ENCODE assay signal across 8 cellular contexts in the genomic region with DNA sequence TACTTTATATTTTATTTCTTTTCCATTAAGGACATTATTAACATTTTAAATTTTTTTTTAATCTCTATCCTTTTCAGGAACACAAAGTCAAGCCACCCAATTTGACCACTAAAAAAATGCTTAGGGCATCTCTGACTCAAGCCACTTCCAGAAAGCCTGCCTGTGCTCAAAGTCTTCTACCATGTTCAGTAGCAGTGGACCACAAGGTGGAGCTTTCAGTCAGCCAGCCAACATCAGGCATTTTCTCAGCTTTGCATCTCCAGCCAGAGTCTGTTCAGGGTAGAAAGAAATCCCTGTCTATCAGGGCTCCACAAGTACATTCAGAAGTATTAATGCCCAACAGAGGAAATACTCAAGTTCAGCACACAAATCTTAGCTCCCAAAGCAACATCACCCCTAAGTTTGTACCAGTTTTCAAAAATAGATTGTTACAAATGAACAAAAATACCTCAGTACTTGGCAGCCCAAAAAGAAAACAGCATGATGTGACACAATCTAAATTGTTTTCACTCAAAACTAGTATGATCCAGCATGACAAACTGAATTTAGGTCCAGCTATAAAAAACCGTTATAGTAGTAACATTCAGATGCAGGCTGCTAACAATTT. TPM values are rescaled to one million over a fixed set of nuclear protein-coding genes. Genes with fewer than 3 reads are reported as not detected.
A peak's percentile ranks its signal among the peaks of the same experiment; 100 is the strongest.
DNase-seq lines count a peak whose midpoint lies in the region; ATAC-seq, FAIRE-seq and TF ChIP-seq lines count a peak whose summit lies in the region.

No MANE protein-coding gene starts in this region.

- DNase-seq in GF-D8 (lab: John Stamatoyannopoulos, UW) (peak; percentile 33), H4 (ENCODE audit: low spot score) (peak; percentile 78), NCI-H1105 treated with DMSO at 0.1 percent for 48 hours (lab: John Stamatoyannopoulos, UW) (peak; percentile 55), T-helper 17 cell (peak in 2 of 3 donors; percentile 22 to 49), bronchial epithelial cell (ENCODE audit: low read depth) (peak; percentile 70), iris pigment epithelial cell (ENCODE audit: low read depth) (peak; percentile 74), GDM1 (lab: John Stamatoyannopoulos, UW) (no peak)
- peak; percentile 43 for DNase-seq in stimulated activated CD4-positive, alpha-beta T cell treated with anti-CD3 and anti-CD28 coated beads, Interleukin-2, amount 100 ng/mL, for 4 hours (ENCODE audit: low read depth)

- H3K36me3 Mint-ChIP-seq in T-helper 17 cell (ENCODE audit: low read depth): no peaks in the 10 kb centered on the region

- peaks cover 5% of the 10 kb centered on the region for H3K4me1 Mint-ChIP-seq in T-helper 17 cell

- no peaks in the 10 kb centered on the region for H3K36me3 ChIP-seq in bronchial epithelial cell (ENCODE audit: control insufficient read depth, insufficient read depth, low read length)

- H3K9me3 ChIP-seq in T-helper 17 cell (ENCODE audit: control insufficient read depth, low read length, poor library complexity, severe bottlenecking): no peaks in the 10 kb centered on the region

- TF ChIP-seq CTCF in bronchial epithelial cell (IDR thresholded peaks at IDR 0.05; ENCODE audit: insufficient read depth, low read length, severe bottlenecking): peak; percentile 75

- ATAC-seq in T-helper 17 cell: peak; percentile 86

- no peak overlapping the region for H3K4me3 ChIP-seq in bronchial epithelial cell (ENCODE audit: low read depth, low read length)

- H3K27me3 Mint-ChIP-seq in T-helper 17 cell: peaks cover 14% of the 10 kb centered on the region

- FAIRE-seq in bronchial epithelial cell (lab: Jason Lieb, UNC): no peak

- H3K27ac Mint-ChIP-seq in T-helper 17 cell: no peak overlapping the region

- peaks cover 2% of the 10 kb centered on the region for H3K27me3 ChIP-seq in bronchial epithelial cell (ENCODE audit: control insufficient read depth, insufficient read depth, low read length)

- H3K4me3 Mint-ChIP-seq in T-helper 17 cell: no peak overlapping the region

RNA-seq across cellular contexts. Expression of a gene that starts 37.6 kb away (rescaled TPM):
- total RNA-seq in H4 (2014; rRNA removed; shearing (Covaris generic)): not detected in 2 replicates
- total RNA-seq in T-helper 17 cell (not detected), bronchial epithelial cell (not detected in 2 replicates)
